Comparison of ENCODE assay signal across 2 cellular contexts in the genomic region with DNA sequence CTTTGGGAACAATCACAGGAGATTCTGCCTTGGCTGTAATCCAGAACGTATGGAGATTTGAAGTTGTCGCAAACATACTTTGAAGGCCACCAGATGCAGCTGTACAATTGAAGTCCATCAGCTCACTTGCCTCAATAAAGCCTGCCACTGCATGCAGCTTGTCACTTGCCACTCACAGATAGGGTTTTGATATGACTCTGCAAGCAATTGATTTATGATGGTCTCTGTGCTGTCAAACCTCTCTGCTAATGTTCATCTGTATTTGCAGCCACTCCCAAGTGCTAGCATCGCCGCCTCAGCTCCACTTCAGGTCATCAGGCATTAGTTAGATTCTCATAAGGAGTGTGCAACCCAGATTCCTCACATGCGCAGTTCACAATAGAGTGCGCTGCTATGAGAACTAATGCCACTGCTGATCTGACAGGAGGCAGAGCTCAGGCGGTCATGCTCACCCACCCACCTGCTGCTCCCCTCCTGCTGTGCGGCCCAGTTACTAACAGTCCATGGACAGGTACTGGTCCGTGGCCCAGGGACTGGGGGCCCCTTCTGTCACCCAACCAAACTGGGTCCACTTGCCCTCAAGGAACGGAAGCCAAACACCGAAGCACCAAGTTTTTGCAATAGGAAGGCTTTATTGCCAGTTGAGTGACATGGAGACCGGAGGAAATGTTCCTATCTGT.
TF ChIP-seq lines count a peak whose summit lies in the region.

No MANE protein-coding gene starts in this region.

TF ChIP-seq in A549, 52 proteins besides CTCF, POLR2A, EP300 and RAD21 (continued from another document):
- TF ChIP-seq, protein P1, sequence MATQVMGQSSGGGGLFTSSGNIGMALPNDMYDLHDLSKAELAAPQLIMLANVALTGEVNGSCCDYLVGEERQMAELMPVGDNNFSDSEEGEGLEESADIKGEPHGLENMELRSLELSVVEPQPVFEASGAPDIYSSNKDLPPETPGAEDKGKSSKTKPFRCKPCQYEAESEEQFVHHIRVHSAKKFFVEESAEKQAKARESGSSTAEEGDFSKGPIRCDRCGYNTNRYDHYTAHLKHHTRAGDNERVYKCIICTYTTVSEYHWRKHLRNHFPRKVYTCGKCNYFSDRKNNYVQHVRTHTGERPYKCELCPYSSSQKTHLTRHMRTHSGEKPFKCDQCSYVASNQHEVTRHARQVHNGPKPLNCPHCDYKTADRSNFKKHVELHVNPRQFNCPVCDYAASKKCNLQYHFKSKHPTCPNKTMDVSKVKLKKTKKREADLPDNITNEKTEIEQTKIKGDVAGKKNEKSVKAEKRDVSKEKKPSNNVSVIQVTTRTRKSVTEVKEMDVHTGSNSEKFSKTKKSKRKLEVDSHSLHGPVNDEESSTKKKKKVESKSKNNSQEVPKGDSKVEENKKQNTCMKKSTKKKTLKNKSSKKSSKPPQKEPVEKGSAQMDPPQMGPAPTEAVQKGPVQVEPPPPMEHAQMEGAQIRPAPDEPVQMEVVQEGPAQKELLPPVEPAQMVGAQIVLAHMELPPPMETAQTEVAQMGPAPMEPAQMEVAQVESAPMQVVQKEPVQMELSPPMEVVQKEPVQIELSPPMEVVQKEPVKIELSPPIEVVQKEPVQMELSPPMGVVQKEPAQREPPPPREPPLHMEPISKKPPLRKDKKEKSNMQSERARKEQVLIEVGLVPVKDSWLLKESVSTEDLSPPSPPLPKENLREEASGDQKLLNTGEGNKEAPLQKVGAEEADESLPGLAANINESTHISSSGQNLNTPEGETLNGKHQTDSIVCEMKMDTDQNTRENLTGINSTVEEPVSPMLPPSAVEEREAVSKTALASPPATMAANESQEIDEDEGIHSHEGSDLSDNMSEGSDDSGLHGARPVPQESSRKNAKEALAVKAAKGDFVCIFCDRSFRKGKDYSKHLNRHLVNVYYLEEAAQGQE (IDR thresholded peaks at IDR 0.05), result no peak
- no peak for TF ChIP-seq HOXB5 (CRISPR knock-in tag; IDR thresholded peaks at IDR 0.05)
- no peak for TF ChIP-seq NPAS2 (CRISPR knock-in tag; IDR thresholded peaks at IDR 0.05; ENCODE audit: borderline replicate concordance)
- TF ChIP-seq EHMT2 (IDR thresholded peaks at IDR 0.05; ENCODE audit: low read depth), result no peak
- TF ChIP-seq, protein P2, sequence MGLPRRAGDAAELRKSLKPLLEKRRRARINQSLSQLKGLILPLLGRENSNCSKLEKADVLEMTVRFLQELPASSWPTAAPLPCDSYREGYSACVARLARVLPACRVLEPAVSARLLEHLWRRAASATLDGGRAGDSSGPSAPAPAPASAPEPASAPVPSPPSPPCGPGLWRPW (IDR thresholded peaks at IDR 0.05), result no peak
- TF ChIP-seq, protein P3, sequence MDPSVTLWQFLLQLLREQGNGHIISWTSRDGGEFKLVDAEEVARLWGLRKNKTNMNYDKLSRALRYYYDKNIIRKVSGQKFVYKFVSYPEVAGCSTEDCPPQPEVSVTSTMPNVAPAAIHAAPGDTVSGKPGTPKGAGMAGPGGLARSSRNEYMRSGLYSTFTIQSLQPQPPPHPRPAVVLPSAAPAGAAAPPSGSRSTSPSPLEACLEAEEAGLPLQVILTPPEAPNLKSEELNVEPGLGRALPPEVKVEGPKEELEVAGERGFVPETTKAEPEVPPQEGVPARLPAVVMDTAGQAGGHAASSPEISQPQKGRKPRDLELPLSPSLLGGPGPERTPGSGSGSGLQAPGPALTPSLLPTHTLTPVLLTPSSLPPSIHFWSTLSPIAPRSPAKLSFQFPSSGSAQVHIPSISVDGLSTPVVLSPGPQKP (IDR thresholded peaks at IDR 0.05; ENCODE audit: low read depth, low read length), result no peak
- TF ChIP-seq CBX2 (IDR thresholded peaks at IDR 0.05; ENCODE audit: borderline replicate concordance, low read depth), result no peak
- TF ChIP-seq CEBPB (IDR thresholded peaks at IDR 0.05), result no peak
- no peak for TF ChIP-seq GATA3 (IDR thresholded peaks at IDR 0.05; ENCODE audit: borderline replicate concordance)
TF ChIP-seq in A549: peak in this region for 0.

TF ChIP-seq in IMR-90, 13 proteins besides CTCF, POLR2A, EP300 and RAD21 (continued from another document):
- TF ChIP-seq, protein P4, sequence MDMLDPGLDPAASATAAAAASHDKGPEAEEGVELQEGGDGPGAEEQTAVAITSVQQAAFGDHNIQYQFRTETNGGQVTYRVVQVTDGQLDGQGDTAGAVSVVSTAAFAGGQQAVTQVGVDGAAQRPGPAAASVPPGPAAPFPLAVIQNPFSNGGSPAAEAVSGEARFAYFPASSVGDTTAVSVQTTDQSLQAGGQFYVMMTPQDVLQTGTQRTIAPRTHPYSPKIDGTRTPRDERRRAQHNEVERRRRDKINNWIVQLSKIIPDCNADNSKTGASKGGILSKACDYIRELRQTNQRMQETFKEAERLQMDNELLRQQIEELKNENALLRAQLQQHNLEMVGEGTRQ (IDR thresholded peaks at IDR 0.05; ENCODE audit: low read depth, low read length), result no peak
- no peak for TF ChIP-seq MAFK (IDR thresholded peaks at IDR 0.05; ENCODE audit: low read depth, low read length)
TF ChIP-seq in IMR-90: peak in this region for 0.
